In the genomic region with DNA sequence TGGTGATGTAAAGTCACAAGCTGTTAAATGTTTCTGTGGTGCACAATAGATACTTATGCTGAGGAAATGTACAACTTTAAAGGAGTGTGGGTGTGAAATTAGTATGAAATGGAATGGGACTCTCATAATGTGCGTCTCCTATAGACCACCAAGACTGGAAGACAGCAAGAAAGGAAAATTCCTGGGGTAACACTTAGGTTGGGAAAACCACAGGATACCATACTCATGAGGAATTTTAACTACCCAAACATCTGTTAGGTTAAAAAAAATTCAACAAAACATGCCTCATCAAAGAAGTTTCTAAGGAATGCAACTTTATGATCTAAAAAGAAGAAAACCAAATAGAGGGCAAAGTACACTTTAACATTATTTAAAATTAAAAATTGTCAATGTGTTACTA, we compare ENCODE assay signal across 14 cellular contexts.
A peak's percentile ranks its signal among the peaks of the same experiment; 100 is the strongest.
DNase-seq lines count a peak whose midpoint lies in the region; ATAC-seq, FAIRE-seq and TF ChIP-seq lines count a peak whose summit lies in the region.
"Had no signal": no experiment of that assay in that cellular context is flagged by ENCODE, and none has a peak within 500 bp of the region (broad histone marks: within the 10 kb centered on the region; RNA-seq: fewer than 3 reads in every experiment).

No MANE protein-coding gene starts in this region.

- peak overlapping the region; percentile 95 for H3K27ac Mint-ChIP-seq in astrocyte (ENCODE audit: unreplicated experiment)
- H3K27ac Mint-ChIP-seq in activated CD8-positive, alpha-beta T cell treated with anti-CD3 and anti-CD28 coated beads, Interleukin-2, amount 10 ng/mL, durations not matched to agents 7 days and 5 days, result no peak overlapping the region

- peaks cover 23% of the 10 kb centered on the region for H3K4me1 Mint-ChIP-seq in astrocyte (ENCODE audit: low read depth, unreplicated experiment)
- H3K4me1 Mint-ChIP-seq in activated CD8-positive, alpha-beta T cell treated with anti-CD3 and anti-CD28 coated beads, Interleukin-2, amount 10 ng/mL, durations not matched to agents 7 days and 5 days (ENCODE audit: low read depth), result no peaks in the 10 kb centered on the region

- H3K9me3 Mint-ChIP-seq in astrocyte (ENCODE audit: unreplicated experiment), result peaks cover 3% of the 10 kb centered on the region
- no peaks in the 10 kb centered on the region for H3K9me3 Mint-ChIP-seq in activated CD8-positive, alpha-beta T cell treated with anti-CD3 and anti-CD28 coated beads, Interleukin-2, amount 10 ng/mL, durations not matched to agents 7 days and 5 days (ENCODE audit: insufficient read depth)

- no TSS peak for BruUV-seq in A673 (replicated peaks; lab: Mats Ljungman, UMichigan)

- peak overlapping the region; percentile 62 for H3K4me2 ChIP-seq in astrocyte (ENCODE audit: low read length)

- no peaks in the 10 kb centered on the region for H3K36me3 Mint-ChIP-seq in astrocyte (ENCODE audit: low read depth, unreplicated experiment)
- H3K36me3 Mint-ChIP-seq in activated CD8-positive, alpha-beta T cell treated with anti-CD3 and anti-CD28 coated beads, Interleukin-2, amount 10 ng/mL, durations not matched to agents 7 days and 5 days (ENCODE audit: low read depth), result no peaks in the 10 kb centered on the region

- no peaks in the 10 kb centered on the region for H3K36me3 ChIP-seq in A673 (ENCODE audit: insufficient read depth, low read length, poor library complexity, severe bottlenecking)
- no peaks in the 10 kb centered on the region for H3K36me3 ChIP-seq in astrocyte (ENCODE audit: insufficient read depth, low read length)
- H3K36me3 ChIP-seq in breast epithelium, result no peaks in the 10 kb centered on the region
- H3K36me3 ChIP-seq: spleen had no signal

- DNase-seq in A673 (ENCODE audit: low spot score) (peak; percentile 19), H54 (ENCODE audit: insufficient read length, low spot score) (no peak), astrocyte (ENCODE audit: low read depth) (peak; percentile 98), hepatic stellate cell (ENCODE audit: low spot score) (peak; percentile 8), middle frontal gyrus (ENCODE audit: extremely low spot score, low spot score) (no peak), breast epithelium (ENCODE audit: low spot score in 2 of 2) (no peak), GF-D8 (lab: John Stamatoyannopoulos, UW) (no peak)
- no peak for DNase-seq in activated CD8-positive, alpha-beta T cell treated with anti-CD3 and anti-CD28 coated beads, Interleukin-2, amount 10 ng/mL, durations not matched to agents 7 days and 5 days
- DNase-seq: activated naive CD4-positive, alpha-beta T cell; NCI-H1092 treated with DMSO at 0.1 percent for 48 hours; occipital lobe; spleen had no signal

- CTCF ChIA-PET in A673 (lab: Charles Lee), result no interaction called here
- CTCF ChIA-PET in activated CD8-positive, alpha-beta T cell treated with anti-CD3 and anti-CD28 coated beads, Interleukin-2, amount 10 ng/mL, durations not matched to agents 7 days and 5 days (lab: Charles Lee), result no interaction called here

- H3K4me3 ChIP-seq in A673 (ENCODE audit: low read depth, low read length, poor library complexity, severe bottlenecking) (no peak overlapping the region), astrocyte (ENCODE audit: insufficient read depth, low read depth, low read length) (no peak overlapping the region), breast epithelium (no peak overlapping the region)
- H3K4me3 ChIP-seq: spleen had no signal

- no peak overlapping the region for H2AFZ ChIP-seq in astrocyte (ENCODE audit: low read depth, low read length)

- peak; percentile 88 for FAIRE-seq in H54 (lab: Jason Lieb, UNC)
- peak; percentile 96 for FAIRE-seq in astrocyte (lab: Jason Lieb, UNC)
- FAIRE-seq: A204.1 had no signal

- no peaks in the 10 kb centered on the region for H3K9me3 ChIP-seq in A673 (ENCODE audit: low read depth, low read length, poor library complexity, severe bottlenecking)
- H3K9me3 ChIP-seq in astrocyte (ENCODE audit: insufficient read depth, low read depth, low read length), result no peaks in the 10 kb centered on the region
- no peaks in the 10 kb centered on the region for H3K9me3 ChIP-seq in breast epithelium
- H3K9me3 ChIP-seq: spleen had no signal

- intact Hi-C loops in A673 (cut with micrococcal nuclease; ENCODE audit: unreplicated experiment) (no loop called here), breast epithelium (cut with DNase I; ENCODE audit: low total_unique reads) (no loop called here)

- H3K4me3 Mint-ChIP-seq in astrocyte (ENCODE audit: unreplicated experiment), result no peak overlapping the region
- no peak overlapping the region for H3K4me3 Mint-ChIP-seq in activated CD8-positive, alpha-beta T cell treated with anti-CD3 and anti-CD28 coated beads, Interleukin-2, amount 10 ng/mL, durations not matched to agents 7 days and 5 days

- POLR2A ChIA-PET in A673 (lab: Charles Lee; ENCODE audit: low non-redundant PET), result no interaction called here
- POLR2A ChIA-PET in activated CD8-positive, alpha-beta T cell treated with anti-CD3 and anti-CD28 coated beads, Interleukin-2, amount 10 ng/mL, durations not matched to agents 7 days and 5 days (lab: Charles Lee), result no interaction called here

- H3K27ac ChIP-seq in A673 (ENCODE audit: low read depth, low read length, poor library complexity, severe bottlenecking) (no peak overlapping the region), astrocyte (ENCODE audit: low read depth, low read length) (peak overlapping the region; percentile 79), breast epithelium (no peak overlapping the region)
- H3K27ac ChIP-seq: spleen, VCaP had no signal

- no peak for ATAC-seq in activated CD8-positive, alpha-beta T cell treated with anti-CD3 and anti-CD28 coated beads, Interleukin-2, amount 10 ng/mL, durations not matched to agents 7 days and 5 days

- peak overlapping the region; percentile 58 for H3K9ac ChIP-seq in astrocyte (ENCODE audit: low read length)

- TF ChIP-seq CTCF in A673 (conservative IDR thresholded peaks at IDR 0.05; ENCODE audit: low read depth, low read length), result no peak
- no peak for TF ChIP-seq CTCF in astrocyte (IDR thresholded peaks at IDR 0.05; ENCODE audit: insufficient read depth, low read depth, low read length)
- no peak for TF ChIP-seq CTCF in breast epithelium (IDR thresholded peaks at IDR 0.05)

- H3K79me2 ChIP-seq in astrocyte (ENCODE audit: insufficient read depth, low read length), result no peaks in the 10 kb centered on the region

- no peaks in the 10 kb centered on the region for H3K27me3 Mint-ChIP-seq in astrocyte (ENCODE audit: low read depth, unreplicated experiment)
- H3K27me3 Mint-ChIP-seq in activated CD8-positive, alpha-beta T cell treated with anti-CD3 and anti-CD28 coated beads, Interleukin-2, amount 10 ng/mL, durations not matched to agents 7 days and 5 days (ENCODE audit: low read depth), result no peaks in the 10 kb centered on the region

- no peaks in the 10 kb centered on the region for H4K20me1 ChIP-seq in astrocyte (ENCODE audit: insufficient read depth, low read length)

- peaks cover 52% of the 10 kb centered on the region for H3K4me1 ChIP-seq in A673 (ENCODE audit: insufficient read depth, low read length, poor library complexity, severe bottlenecking)
- H3K4me1 ChIP-seq in astrocyte (ENCODE audit: insufficient read depth, low read length), result peaks cover 26% of the 10 kb centered on the region
- H3K4me1 ChIP-seq in breast epithelium, result no peaks in the 10 kb centered on the region
- H3K4me1 ChIP-seq: spleen had no signal

- TF ChIP-seq POLR2A in H54 (IDR thresholded peaks at IDR 0.05; ENCODE audit: low read depth, low read length), result no peak
- TF ChIP-seq POLR2A in breast epithelium (IDR thresholded peaks at IDR 0.05), result no peak

- no peaks in the 10 kb centered on the region for H3K27me3 ChIP-seq in A673 (replicated peaks; ENCODE audit: insufficient read depth, low read depth, low read length, poor library complexity)
- H3K27me3 ChIP-seq in astrocyte (ENCODE audit: insufficient read depth, low read length), result no peaks in the 10 kb centered on the region
- H3K27me3 ChIP-seq in breast epithelium, result no peaks in the 10 kb centered on the region
- H3K27me3 ChIP-seq: spleen had no signal

Comparison
In these comparisons a context has a peak if more than half of its experiments do, and no peak if none do; other contexts are left out.
1. DNase-seq: peak in A673 (single experiment), astrocyte (single experiment) and hepatic stellate cell (single experiment); none in H54 (single experiment), activated CD8-positive, alpha-beta T cell treated with anti-CD3 and anti-CD28 coated beads, Interleukin-2, amount 10 ng/mL, durations not matched to agents 7 days and 5 days (single experiment), middle frontal gyrus (single experiment), breast epithelium (0 of 2) and GF-D8 (single experiment).